In the genomic region with DNA sequence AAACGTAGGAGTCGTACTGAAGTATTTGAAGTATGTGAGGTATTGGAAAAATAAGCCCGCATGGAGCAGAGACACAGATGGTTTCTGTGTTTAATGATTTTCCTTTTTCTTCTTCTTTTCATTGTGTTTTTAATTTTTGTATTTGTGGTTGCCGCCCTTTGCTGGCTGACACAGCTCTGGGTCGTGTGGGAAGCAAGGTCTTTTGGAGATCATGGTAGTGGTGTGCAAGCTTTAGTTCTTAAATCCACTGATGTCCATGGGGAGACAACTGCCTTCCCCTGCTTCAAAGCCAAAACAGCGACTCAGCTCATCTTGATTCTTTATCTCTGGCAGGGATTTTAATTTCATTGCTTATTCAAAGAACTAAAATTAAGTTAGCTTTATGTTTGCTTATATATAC, we compare ENCODE assay signal across 18 cellular contexts.
DNase-seq lines count a peak whose midpoint lies in the region; ATAC-seq, FAIRE-seq and TF ChIP-seq lines count a peak whose summit lies in the region.
"Had no signal": no experiment of that assay in that cellular context is flagged by ENCODE, and none has a peak within 500 bp of the region (broad histone marks: within the 10 kb centered on the region; RNA-seq: fewer than 3 reads in every experiment).

No MANE protein-coding gene starts in this region.

- H3K4me2 ChIP-seq in mesendoderm (ENCODE audit: low read length): no peak overlapping the region

- H4K5ac ChIP-seq in mesendoderm (ENCODE audit: low read length): no peak overlapping the region

- peaks cover 23% of the 10 kb centered on the region for H3K4me1 Mint-ChIP-seq in nephron
- H3K4me1 Mint-ChIP-seq: CD4-positive, alpha-beta memory T cell had no signal

- peak overlapping the region; percentile 27 for H2BK15ac ChIP-seq in mesendoderm (replicated peaks; ENCODE audit: low read depth)

- no peak for ATAC-seq in omental fat pad (ENCODE audit: low FRiP score)
- ATAC-seq in GM21528 (IDR thresholded peaks at IDR 0.05; ENCODE audit: low FRiP score, unreplicated experiment): no peak

- H3K9me3 Mint-ChIP-seq in nephron: no peaks in the 10 kb centered on the region

- no peaks in the 10 kb centered on the region for H3K36me3 ChIP-seq in mesendoderm (ENCODE audit: control insufficient read depth, insufficient read depth, low read length)

- no peaks in the 10 kb centered on the region for H3K27me3 Mint-ChIP-seq in nephron (ENCODE audit: low read depth)

- DNase-seq in mesendoderm (no peak), NCI-H774 (lab: John Stamatoyannopoulos, UW) (no peak), omental fat pad (ENCODE audit: low spot score) (no peak)
- DNase-seq in stimulated activated CD4-positive, alpha-beta T cell treated with anti-CD3 and anti-CD28 coated beads, Interleukin-1b, Interleukin-23, amount 100 ng/mL, for 48 hours: no peak
- DNase-seq: C1 segment of cervical spinal cord; Caco-2; CD4-positive, alpha-beta memory T cell; DMS153; DND-41; GM23248; H7; HCEC 1CT had no signal

- no peaks in the 10 kb centered on the region for H3K27me3 ChIP-seq in mesendoderm (ENCODE audit: insufficient read depth, low read length, poor library complexity)

- H2BK120ac ChIP-seq in mesendoderm (ENCODE audit: low read depth, low read length): no peak overlapping the region

- H4K8ac ChIP-seq in mesendoderm (ENCODE audit: low read depth, low read length): no peak overlapping the region

- no peak overlapping the region for H3K27ac ChIP-seq in mesendoderm (ENCODE audit: low read depth, low read length)
- H3K27ac ChIP-seq: GM23248 had no signal

- H3K56ac ChIP-seq in mesendoderm (ENCODE audit: low read length): no peak overlapping the region

- H3K4me3 ChIP-seq in mesendoderm (ENCODE audit: low read length): no peak overlapping the region
- H3K4me3 ChIP-seq: GM23248 had no signal

- TF ChIP-seq CTCF in nephron (IDR thresholded peaks at IDR 0.05; ENCODE audit: unreplicated experiment in 3 of 3) (no peak), omental fat pad (IDR thresholded peaks at IDR 0.05) (no peak)

- H3K79me2 ChIP-seq in mesendoderm (ENCODE audit: control insufficient read depth, insufficient read depth, low read length): no peaks in the 10 kb centered on the region

- H2BK5ac ChIP-seq in mesendoderm (ENCODE audit: low read length): no peak overlapping the region

- no peak overlapping the region for H3K4me3 Mint-ChIP-seq in nephron
- H3K4me3 Mint-ChIP-seq: CD4-positive, alpha-beta memory T cell had no signal

- H3K4ac ChIP-seq in mesendoderm (ENCODE audit: low read depth, low read length): no peak overlapping the region

- no peak overlapping the region for H3K23ac ChIP-seq in mesendoderm (ENCODE audit: low read length)

- no peak overlapping the region for H2AK5ac ChIP-seq in mesendoderm (ENCODE audit: low read length)

- FAIRE-seq in endometrium (lab: Jason Lieb, UNC): peak; percentile 95
- FAIRE-seq: G401.6, GM12892, H1 had no signal

- no peak overlapping the region for H3K18ac ChIP-seq in mesendoderm (ENCODE audit: low read length)

- no peaks in the 10 kb centered on the region for H3K36me3 Mint-ChIP-seq in nephron (ENCODE audit: low read depth)
- H3K36me3 Mint-ChIP-seq: CD4-positive, alpha-beta memory T cell had no signal

- no peaks in the 10 kb centered on the region for H3K79me1 ChIP-seq in mesendoderm (ENCODE audit: low read length)

- no peak overlapping the region for H3K9ac ChIP-seq in mesendoderm (ENCODE audit: low read length)
- H3K9ac ChIP-seq: GM23248 had no signal

- no CpG with 5 or more reads among the region's 6 CpGs for WGBS in mesendoderm (ENCODE audit: extremely low coverage, insufficient coverage, low lambda C conversion rate)

- H3K4me1 ChIP-seq in mesendoderm (ENCODE audit: control insufficient read depth, low read depth, low read length): no peaks in the 10 kb centered on the region
- H3K4me1 ChIP-seq: Caco-2 had no signal

- H3K27ac Mint-ChIP-seq in nephron: peak overlapping the region; percentile 37 to 74 (median 69)
- H3K27ac Mint-ChIP-seq: CD4-positive, alpha-beta memory T cell had no signal
